Comparison of ENCODE assay signal across 9 cellular contexts in genomic region chr9:72356019-72356653, GRCh38. TPM values are rescaled to one million over a fixed set of nuclear protein-coding genes. Genes with fewer than 3 reads are reported as not detected.
DNase-seq lines count a peak whose midpoint lies in the region; ATAC-seq lines count a peak whose summit lies in the region.
"Had no signal": no experiment of that assay in that cellular context is flagged by ENCODE, and none has a peak within 500 bp of the region (broad histone marks: within the 10 kb centered on the region; RNA-seq: fewer than 3 reads in every experiment).

No MANE protein-coding gene starts in this region.

- H3K9me3 ChIP-seq in right cardiac atrium (ENCODE audit: control insufficient read depth, low read length) (no peaks in the 10 kb centered on the region), subcutaneous abdominal adipose tissue (ENCODE audit: control insufficient read depth in 5 of 5, low read length in 5 of 5) (no peaks in the 10 kb centered on the region)

- no peak overlapping the region for H3K4me3 Mint-ChIP-seq in activated CD4-positive, alpha-beta T cell treated with anti-CD3 and anti-CD28 coated beads, Interleukin-2, amount 10 ng/mL, durations not matched to agents 24 days and 14 days
- H3K4me3 Mint-ChIP-seq in activated T-helper 1 cell treated with anti-CD3 and anti-CD28 coated beads, Interleukin-12 subunit alpha, Interleukin-12 subunit beta, Interleukin-2, Interleukin-4 antibody, amounts not matched to agents 30 ng/mL and 10 ng/mL and 1 ng/mL, durations not matched to agents 14 hours and 24 hours and 36 hours = no peak overlapping the region

- H3K4me3 ChIP-seq in right cardiac atrium (ENCODE audit: low read length) = no peak overlapping the region
- H3K4me3 ChIP-seq in subcutaneous abdominal adipose tissue (ENCODE audit: low read depth in 1 of 5, low read length in 5 of 5) = no peak overlapping the region

- H3K36me3 Mint-ChIP-seq in activated CD4-positive, alpha-beta T cell treated with anti-CD3 and anti-CD28 coated beads, Interleukin-2, amount 10 ng/mL, durations not matched to agents 24 days and 14 days (ENCODE audit: low read depth) = peaks cover 79% of the 10 kb centered on the region
- H3K36me3 Mint-ChIP-seq in activated T-helper 1 cell treated with anti-CD3 and anti-CD28 coated beads, Interleukin-12 subunit alpha, Interleukin-12 subunit beta, Interleukin-2, Interleukin-4 antibody, amounts not matched to agents 30 ng/mL and 10 ng/mL and 1 ng/mL, durations not matched to agents 14 hours and 24 hours and 36 hours (ENCODE audit: low read depth) = peaks cover 85% of the 10 kb centered on the region

- intact Hi-C loops in activated CD4-positive, alpha-beta T cell treated with anti-CD3 and anti-CD28 coated beads, Interleukin-2, amount 10 ng/mL, durations not matched to agents 24 days and 14 days (cut with micrococcal nuclease) = no loop called here
- intact Hi-C loops in activated T-helper 1 cell treated with anti-CD3 and anti-CD28 coated beads, Interleukin-12 subunit alpha, Interleukin-12 subunit beta, Interleukin-2, Interleukin-4 antibody, amounts not matched to agents 30 ng/mL and 10 ng/mL and 1 ng/mL, durations not matched to agents 14 hours and 24 hours and 36 hours (cut with micrococcal nuclease) = no loop called here
- intact Hi-C loops in right cardiac atrium (cut with DNase I) = loop anchor here in 1 of 4 donors (10.0 kb wide), 1 partner anchor 51 kb away; no protein-coding TSS in a partner anchor

- peak overlapping the region; percentile 57 for H3K27ac Mint-ChIP-seq in activated CD4-positive, alpha-beta T cell treated with anti-CD3 and anti-CD28 coated beads, Interleukin-2, amount 10 ng/mL, durations not matched to agents 24 days and 14 days
- peak overlapping the region; percentile 36 for H3K27ac Mint-ChIP-seq in activated T-helper 1 cell treated with anti-CD3 and anti-CD28 coated beads, Interleukin-12 subunit alpha, Interleukin-12 subunit beta, Interleukin-2, Interleukin-4 antibody, amounts not matched to agents 30 ng/mL and 10 ng/mL and 1 ng/mL, durations not matched to agents 14 hours and 24 hours and 36 hours

- H3K27ac ChIP-seq in right cardiac atrium (ENCODE audit: low read length) = peak overlapping the region; percentile 71
- peak overlapping the region; percentile 58 for H3K27ac ChIP-seq in subcutaneous abdominal adipose tissue (ENCODE audit: low read depth, low read length)

- H3K27me3 ChIP-seq in right cardiac atrium (ENCODE audit: control insufficient read depth, insufficient read depth) (no peaks in the 10 kb centered on the region), subcutaneous abdominal adipose tissue (ENCODE audit: control insufficient read depth in 5 of 5, insufficient read depth in 4 of 5, low read length in 5 of 5) (no peaks in the 10 kb centered on the region)

- H3K27me3 Mint-ChIP-seq in activated CD4-positive, alpha-beta T cell treated with anti-CD3 and anti-CD28 coated beads, Interleukin-2, amount 10 ng/mL, durations not matched to agents 24 days and 14 days = no peaks in the 10 kb centered on the region
- H3K27me3 Mint-ChIP-seq in activated T-helper 1 cell treated with anti-CD3 and anti-CD28 coated beads, Interleukin-12 subunit alpha, Interleukin-12 subunit beta, Interleukin-2, Interleukin-4 antibody, amounts not matched to agents 30 ng/mL and 10 ng/mL and 1 ng/mL, durations not matched to agents 14 hours and 24 hours and 36 hours (ENCODE audit: insufficient read depth) = no peaks in the 10 kb centered on the region

- peak; percentile 14 to 21 for ATAC-seq in right cardiac atrium

- H3K4me1 Mint-ChIP-seq in activated CD4-positive, alpha-beta T cell treated with anti-CD3 and anti-CD28 coated beads, Interleukin-2, amount 10 ng/mL, durations not matched to agents 24 days and 14 days = peaks cover 33% of the 10 kb centered on the region
- H3K4me1 Mint-ChIP-seq in activated T-helper 1 cell treated with anti-CD3 and anti-CD28 coated beads, Interleukin-12 subunit alpha, Interleukin-12 subunit beta, Interleukin-2, Interleukin-4 antibody, amounts not matched to agents 30 ng/mL and 10 ng/mL and 1 ng/mL, durations not matched to agents 14 hours and 24 hours and 36 hours (ENCODE audit: low read depth) = peaks cover 62% of the 10 kb centered on the region

- peaks cover 3% of the 10 kb centered on the region for H3K4me1 ChIP-seq in right cardiac atrium (ENCODE audit: control insufficient read depth, insufficient read depth, low read length)
- H3K4me1 ChIP-seq in subcutaneous abdominal adipose tissue (ENCODE audit: control insufficient read depth in 5 of 5, insufficient read depth in 5 of 5, low read length in 5 of 5) = peaks cover 6 to 74% (median 64%) of the 10 kb centered on the region in 5 donors

- no peaks in the 10 kb centered on the region for H3K9me3 Mint-ChIP-seq in activated CD4-positive, alpha-beta T cell treated with anti-CD3 and anti-CD28 coated beads, Interleukin-2, amount 10 ng/mL, durations not matched to agents 24 days and 14 days
- H3K9me3 Mint-ChIP-seq in activated T-helper 1 cell treated with anti-CD3 and anti-CD28 coated beads, Interleukin-12 subunit alpha, Interleukin-12 subunit beta, Interleukin-2, Interleukin-4 antibody, amounts not matched to agents 30 ng/mL and 10 ng/mL and 1 ng/mL, durations not matched to agents 14 hours and 24 hours and 36 hours = no peaks in the 10 kb centered on the region

- DNase-seq in activated CD4-positive, alpha-beta T cell treated with anti-CD3 and anti-CD28 coated beads, Interleukin-2, amount 10 ng/mL, durations not matched to agents 24 days and 14 days = no peak
- no peak for DNase-seq in activated CD4-positive, alpha-beta T cell treated with anti-CD3 and anti-CD28 coated beads for 1 hour
- DNase-seq in activated T-helper 1 cell treated with anti-CD3 and anti-CD28 coated beads, Interleukin-12 subunit alpha, Interleukin-12 subunit beta, Interleukin-2, Interleukin-4 antibody, amounts not matched to agents 30 ng/mL and 10 ng/mL and 1 ng/mL, durations not matched to agents 14 hours and 24 hours and 36 hours (ENCODE audit: low spot score) = no peak
- DNase-seq in right cardiac atrium (no peak), NCI-H2196 treated with DMSO at 0.1 percent for 48 hours (lab: John Stamatoyannopoulos, UW; ENCODE audit: unreplicated experiment) (no peak), NCI-H1092 treated with DMSO at 0.1 percent for 48 hours (lab: John Stamatoyannopoulos, UW) (no peak), foreskin melanocyte (no peak)
- DNase-seq: NCI-H146 had no signal

- H3K36me3 ChIP-seq in subcutaneous abdominal adipose tissue (ENCODE audit: control insufficient read depth in 5 of 5, insufficient read depth in 5 of 5, low read length in 5 of 5) = peaks cover 44 to 82% (median 77%) of the 10 kb centered on the region in 5 donors

- H3K9ac ChIP-seq in subcutaneous abdominal adipose tissue (ENCODE audit: low read length in 5 of 5) = no peak overlapping the region

- WGBS in right cardiac atrium = 41% methylated on average over 10 of the region's 10 CpGs

RNA-seq across cellular contexts. Expression of gene ZFAND5, which starts 8.9 kb away (rescaled TPM):
- 115 and 121 TPM in 2 replicates for total RNA-seq in activated CD4-positive, alpha-beta T cell treated with anti-CD3 and anti-CD28 coated beads, Interleukin-2, amount 10 ng/mL, durations not matched to agents 24 days and 14 days
- 131 and 133 TPM in 2 replicates for total RNA-seq in activated T-helper 1 cell treated with anti-CD3 and anti-CD28 coated beads, Interleukin-12 subunit alpha, Interleukin-12 subunit beta, Interleukin-2, Interleukin-4 antibody, amounts not matched to agents 30 ng/mL and 10 ng/mL and 1 ng/mL, durations not matched to agents 14 hours and 24 hours and 36 hours
- 100 to 1,000 TPM; 148 to 219 (median 169) TPM for total RNA-seq in right cardiac atrium
- 185 TPM for polyA plus RNA-seq in right cardiac atrium
